Comparison of ENCODE assay signal across 14 cellular contexts in genomic region chr11:76131585-76131984, GRCh38.
DNase-seq lines count a peak whose midpoint lies in the region; ATAC-seq and TF ChIP-seq lines count a peak whose summit lies in the region.
"Had no signal": no experiment of that assay in that cellular context is flagged by ENCODE, and none has a peak within 500 bp of the region (broad histone marks: within the 10 kb centered on the region; RNA-seq: fewer than 3 reads in every experiment).

No MANE protein-coding gene starts in this region.

- in situ Hi-C loops in gastrocnemius medialis (cut with MboI; ENCODE audit: low sequenced_read_pairs in 4 of 4) = no loop called here

- intact Hi-C loops in heart right ventricle (cut with DNase I) = loop anchor here in 1 of 10 donors (10.0 kb wide), 1 partner anchor 47 kb away; no protein-coding TSS in a partner anchor
- intact Hi-C loops in gastrocnemius medialis (cut with DNase I; ENCODE audit: low total_unique reads) = no loop called here
- intact Hi-C loops in spleen (cut with DNase I; ENCODE audit: low total_unique reads) = no loop called here

- ATAC-seq in SK-N-SH treated with all-trans-retinoic acid at 6 μM for 48 hours (peak; percentile 35; the same call in 1 of the 3 replicates), heart right ventricle (peak; percentile 39 to 76 (median 70)), gastrocnemius medialis (peak; percentile 39 to 47)

- H3K9me3 ChIP-seq in heart right ventricle = no peaks in the 10 kb centered on the region
- no peaks in the 10 kb centered on the region for H3K9me3 ChIP-seq in gastrocnemius medialis
- H3K9me3 ChIP-seq in spleen = no peaks in the 10 kb centered on the region

- H3K27me3 ChIP-seq in heart right ventricle (no peaks in the 10 kb centered on the region), gastrocnemius medialis (no peaks in the 10 kb centered on the region), spleen (replicated peaks in 1 of 7) (no peaks in the 10 kb centered on the region)

- H3K4me1 ChIP-seq in heart right ventricle = peaks cover 9 to 66% (median 43%) of the 10 kb centered on the region in 9 donors
- peaks cover 36 to 45% of the 10 kb centered on the region in 2 donors for H3K4me1 ChIP-seq in gastrocnemius medialis
- H3K4me1 ChIP-seq in spleen = peaks cover 0 to 29% (median 6%) of the 10 kb centered on the region in 6 donors

- H3K36me3 ChIP-seq in heart right ventricle (peaks cover 0 to 6% (median 0%) of the 10 kb centered on the region in 9 donors), gastrocnemius medialis (no peaks in the 10 kb centered on the region), spleen (peaks cover 0 to 54% (median 6%) of the 10 kb centered on the region in 6 donors)

- TF ChIP-seq POLR2A in gastrocnemius medialis (IDR thresholded peaks at IDR 0.05) = no peak
- no peak for TF ChIP-seq POLR2A in spleen (IDR thresholded peaks at IDR 0.05)

- WGBS in heart right ventricle, 2 donors = 8 to 9% methylated on average over 1 of the region's 1 CpG
- WGBS in spleen, 5 donors = 58 to 77% (median 68%) methylated on average over 1 of the region's 1 CpG

- TF ChIP-seq CTCF in heart right ventricle (IDR thresholded peaks at IDR 0.05) (no peak), gastrocnemius medialis (IDR thresholded peaks at IDR 0.05 in 4 of 5, conservative IDR thresholded peaks at IDR 0.05 in 1 of 5) (no peak), spleen (IDR thresholded peaks at IDR 0.05 in 8 of 11, conservative IDR thresholded peaks at IDR 0.05 in 3 of 11) (no peak)

- DNase-seq in D341Med (ENCODE audit: low spot score) (peak; percentile 46), heart right ventricle (peak in 1 of 2 donors; percentile 45), gastrocnemius medialis (no peak), NCI-H345 treated with DMSO at 0.1 percent for 48 hours (lab: John Stamatoyannopoulos, UW; ENCODE audit: unreplicated experiment) (no peak), spleen (no peak), NK-92 (lab: John Stamatoyannopoulos, UW; ENCODE audit: unreplicated experiment) (no peak), putamen (ENCODE audit: low spot score) (no peak)
- DNase-seq: activated CD4-positive, alpha-beta T cell treated with anti-CD3 and anti-CD28 coated beads, Interleukin-2, amount 50 U/mL, for 4 hours; activated T-cell treated with anti-CD3 and anti-CD28 coated beads, Interleukin-2, amount 50 U/mL, for 48 hours; DMS53; glutamatergic neuron; NCI-H1417 treated with DMSO at 0.1 percent for 48 hours; NCI-H226 had no signal

- H3K4me3 ChIP-seq in heart right ventricle (no peak overlapping the region), gastrocnemius medialis (no peak overlapping the region), spleen (no peak overlapping the region)

- H3K27ac ChIP-seq in heart right ventricle (peak overlapping the region in 9 of 10 donors; percentile 5 to 69 (median 49)), gastrocnemius medialis (peak overlapping the region; percentile 57 to 72 (median 62)), spleen (peak overlapping the region in 3 of 8 donors; percentile 3 to 56 (median 39))

TF ChIP-seq in SK-N-SH treated with all-trans-retinoic acid at 6 μM for 48 hours, 23 proteins besides CTCF, POLR2A, EP300 and RAD21:
- TF ChIP-seq CSDC2 (CRISPR knock-in tag; IDR thresholded peaks at IDR 0.05) (no peak), ARNTL (CRISPR knock-in tag; IDR thresholded peaks at IDR 0.05; ENCODE audit: borderline replicate concordance, low read depth) (no peak), OSR1 (CRISPR knock-in tag; IDR thresholded peaks at IDR 0.05) (no peak), TOX (CRISPR knock-in tag; IDR thresholded peaks at IDR 0.05; ENCODE audit: borderline replicate concordance) (no peak), BACH2 (CRISPR knock-in tag; IDR thresholded peaks at IDR 0.05; ENCODE audit: borderline replicate concordance) (no peak), POU6F1 (CRISPR knock-in tag; IDR thresholded peaks at IDR 0.05; ENCODE audit: borderline replicate concordance, low read depth) (no peak), TSHZ2 (CRISPR knock-in tag; IDR thresholded peaks at IDR 0.05) (no peak), ISL1 (CRISPR knock-in tag; IDR thresholded peaks at IDR 0.05) (no peak), GLIS3 (CRISPR knock-in tag; IDR thresholded peaks at IDR 0.05) (no peak)
